Comparison of ENCODE assay signal across 9 cellular contexts in the genomic region with DNA sequence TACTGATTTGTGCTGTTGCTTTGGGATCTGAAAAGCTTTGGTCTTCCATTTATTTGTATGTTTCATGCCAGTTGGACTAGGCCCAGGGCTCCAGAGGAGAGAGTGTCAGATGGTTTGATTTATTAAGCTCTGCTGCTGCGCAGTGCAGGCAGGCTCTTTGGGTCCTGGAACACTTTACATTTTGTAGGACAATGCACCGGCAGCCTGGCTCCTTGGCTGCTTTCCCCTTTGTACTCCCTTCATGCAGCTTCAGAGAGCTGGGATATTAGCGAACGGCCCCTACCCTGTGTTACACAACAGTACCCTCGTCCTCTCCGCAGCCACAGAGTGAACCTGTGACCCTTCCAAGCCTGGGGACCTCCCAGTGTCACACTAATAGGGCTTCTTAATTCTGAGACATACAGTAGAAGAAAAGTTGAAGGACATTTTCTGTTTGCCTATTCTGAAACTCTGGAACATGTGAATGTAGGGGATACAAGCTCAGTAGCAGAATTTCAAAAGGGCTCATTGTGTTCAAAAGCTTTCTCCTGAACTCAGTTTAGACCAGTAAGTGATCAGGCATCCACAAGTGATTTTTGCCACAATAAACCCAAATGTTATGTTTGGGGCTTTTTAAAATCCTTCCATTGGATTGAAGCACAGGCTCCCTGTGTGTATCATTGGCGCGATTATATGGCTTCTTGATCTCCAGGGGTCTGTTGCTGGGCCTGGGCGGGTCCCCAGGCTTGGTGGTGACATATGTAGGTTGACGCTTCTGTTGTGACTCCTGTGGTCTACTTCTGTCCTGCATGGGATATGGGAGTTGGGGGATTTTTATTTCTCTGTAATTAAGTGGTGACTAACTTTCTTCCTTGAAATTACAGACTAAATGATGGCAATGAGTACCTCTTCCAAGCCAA. TPM values are rescaled to one million over a fixed set of nuclear protein-coding genes. Genes with fewer than 3 reads are reported as not detected.
DNase-seq lines count a peak whose midpoint lies in the region; ATAC-seq and TF ChIP-seq lines count a peak whose summit lies in the region.
"Had no signal": no experiment of that assay in that cellular context is flagged by ENCODE, and none has a peak within 500 bp of the region (broad histone marks: within the 10 kb centered on the region; RNA-seq: fewer than 3 reads in every experiment).

No MANE protein-coding gene starts in this region.

- H3K9me3 ChIP-seq in mammary epithelial cell (replicated peaks; ENCODE audit: insufficient read depth, low read length) (no peaks in the 10 kb centered on the region), fibroblast of lung (ENCODE audit: control insufficient read depth, insufficient read depth, low read depth, low read length) (no peaks in the 10 kb centered on the region), vagina (no peaks in the 10 kb centered on the region)
- H3K9me3 ChIP-seq: neutrophil had no signal

- H3K4me1 ChIP-seq in mammary epithelial cell (ENCODE audit: insufficient read depth, low read length) (peaks cover 24% of the 10 kb centered on the region), fibroblast of lung (ENCODE audit: control insufficient read depth, extremely low read depth, insufficient read depth, low read length) (peaks cover 25% of the 10 kb centered on the region), vagina (peaks cover 57% of the 10 kb centered on the region)

- H3K27ac ChIP-seq in mammary epithelial cell (ENCODE audit: insufficient read depth, low read depth, low read length) (no peak overlapping the region), fibroblast of lung (ENCODE audit: insufficient read depth, low read length) (peak overlapping the region; percentile 61), vagina (peak overlapping the region; percentile 82)

- H3K4me1 Mint-ChIP-seq in MCF 10A (ENCODE audit: insufficient read depth, unreplicated experiment) = peaks cover 32% of the 10 kb centered on the region
- H3K4me1 Mint-ChIP-seq in naive B cell = peaks cover 0 to 5% (median 0%) of the 10 kb centered on the region in 3 donors

- H3K27me3 Mint-ChIP-seq in MCF 10A (ENCODE audit: insufficient read depth, unreplicated experiment) (no peaks in the 10 kb centered on the region), naive B cell (no peaks in the 10 kb centered on the region)

- BruUV-seq in MCF 10A (replicated peaks; lab: Mats Ljungman, UMichigan) (no TSS peak), mammary epithelial cell (replicated peaks; lab: Mats Ljungman, UMichigan) (no TSS peak)

- no peak for TF ChIP-seq POLR2A in vagina (IDR thresholded peaks at IDR 0.05)

- in situ Hi-C loops in mammary epithelial cell (cut with MboI; ENCODE audit: low sequenced_read_pairs in 2 of 2) = no loop called here

- H3K4me3 ChIP-seq in mammary epithelial cell (replicated peaks in 1 of 3; ENCODE audit: insufficient read depth in 1 of 3, low read depth in 2 of 3, low read length in 3 of 3) = no peak overlapping the region
- H3K4me3 ChIP-seq in fibroblast of lung (replicated peaks in 1 of 4; ENCODE audit: control extremely low read depth in 1 of 4, insufficient read depth in 1 of 4, low read depth in 3 of 4, low read length in 4 of 4) = no peak overlapping the region
- H3K4me3 ChIP-seq in vagina = peak overlapping the region in 1 of 2 donors; percentile 14

- H3K9ac ChIP-seq in mammary epithelial cell (ENCODE audit: insufficient read depth, low read length) (no peak overlapping the region), fibroblast of lung (ENCODE audit: insufficient read depth, low read length) (no peak overlapping the region)

- POLR2A ChIA-PET in MCF 10A (lab: Yijun Ruan, JAX) = interaction anchor here (0.7 to 2.2 kb wide), 5 partner anchors 30 to 553 kb away, joined by 3 to 6 read pairs (median 3); no protein-coding TSS in a partner anchor

- no peak overlapping the region for H3K4me3 Mint-ChIP-seq in MCF 10A (ENCODE audit: unreplicated experiment)
- no peak overlapping the region for H3K4me3 Mint-ChIP-seq in naive B cell

- 98% methylated on average over 10 of the region's 10 CpGs for WGBS in mammary epithelial cell (ENCODE audit: low coverage, missing lambda C conversion rate)

- H3K27me3 ChIP-seq in mammary epithelial cell (ENCODE audit: insufficient read depth, low read length) (no peaks in the 10 kb centered on the region), fibroblast of lung (ENCODE audit: control insufficient read depth, insufficient read depth, low read length) (no peaks in the 10 kb centered on the region), vagina (no peaks in the 10 kb centered on the region)
- H3K27me3 ChIP-seq: neutrophil had no signal

- intact Hi-C loops in MCF 10A (cut with micrococcal nuclease) (no loop called here), mammary epithelial cell (cut with micrococcal nuclease) (no loop called here), vagina (cut with DNase I) (no loop called here)

- H3K9me3 Mint-ChIP-seq in MCF 10A (ENCODE audit: unreplicated experiment) (no peaks in the 10 kb centered on the region), naive B cell (no peaks in the 10 kb centered on the region)

- H3K27ac Mint-ChIP-seq in MCF 10A (ENCODE audit: low read depth, unreplicated experiment) = peak overlapping the region; percentile 41
- H3K27ac Mint-ChIP-seq in naive B cell = peak overlapping the region in 5 of 6 donors; percentile 6 to 88 (median 30)

- no peaks in the 10 kb centered on the region for H4K20me1 ChIP-seq in mammary epithelial cell (ENCODE audit: insufficient read depth, low read length)
- no peaks in the 10 kb centered on the region for H4K20me1 ChIP-seq in fibroblast of lung (ENCODE audit: control insufficient read depth, extremely low read depth, insufficient read depth, low read length)

- H3K4me2 ChIP-seq in mammary epithelial cell (ENCODE audit: insufficient read depth, low read depth, low read length) (no peak overlapping the region), fibroblast of lung (ENCODE audit: extremely low read depth, insufficient read depth, low read length) (peak overlapping the region; percentile 56)

- H3K79me2 ChIP-seq in mammary epithelial cell (ENCODE audit: insufficient read depth, low read length) (peaks cover 3% of the 10 kb centered on the region), fibroblast of lung (ENCODE audit: control insufficient read depth, insufficient read depth, low read length) (no peaks in the 10 kb centered on the region)

- H2AFZ ChIP-seq in mammary epithelial cell (ENCODE audit: low read depth, low read length) (no peak overlapping the region), fibroblast of lung (ENCODE audit: low read length) (no peak overlapping the region)

- dilution Hi-C loops in mammary epithelial cell (cut with HindIII; ENCODE audit: low sequenced_read_pairs) = no loop called here

- ATAC-seq in naive B cell (ENCODE audit: low read depth in 2 of 2) = no peak
- ATAC-seq in GM19397 (IDR thresholded peaks at IDR 0.05; ENCODE audit: unreplicated experiment) = no peak

- CTCF ChIA-PET in MCF 10A (lab: Yijun Ruan, JAX) = interaction anchor here (0.8 to 4.8 kb wide), 12 partner anchors 11 to 560 kb away, joined by 3 to 36 read pairs (median 4); no protein-coding TSS in a partner anchor
- CTCF ChIA-PET in mammary epithelial cell (lab: Charles Lee; ENCODE audit: low non-redundant PET) = no interaction called here

- no peak for DNase-seq in MCF 10A (ENCODE audit: unreplicated experiment)
- no peak for DNase-seq in mammary epithelial cell
- peak; percentile 31 to 86 for DNase-seq in fibroblast of lung (ENCODE audit: low read depth in 2 of 2)
- no peak for DNase-seq in naive B cell
- peak in 1 of 2 donors; percentile 89 for DNase-seq in vagina (ENCODE audit: extremely low spot score in 2 of 2)
- no peak for DNase-seq in NCI-H774 (lab: John Stamatoyannopoulos, UW)
- no peak for DNase-seq in SKM-1 (lab: John Stamatoyannopoulos, UW; ENCODE audit: unreplicated experiment)

- TF ChIP-seq CTCF in MCF 10A (IDR thresholded peaks at IDR 0.05; ENCODE audit: unreplicated experiment) (no peak), mammary epithelial cell (conservative IDR thresholded peaks at IDR 0.05 in 1 of 2, IDR thresholded peaks at IDR 0.05 in 1 of 2; ENCODE audit: extremely low read depth in 1 of 2, insufficient read depth in 1 of 2, low read depth in 1 of 2, low read length in 2 of 2) (no peak), fibroblast of lung (conservative IDR thresholded peaks at IDR 0.05 in 1 of 2, IDR thresholded peaks at IDR 0.05 in 1 of 2; ENCODE audit: low read depth in 1 of 2, low read length in 2 of 2) (no peak), vagina (IDR thresholded peaks at IDR 0.05) (no peak)

- H3K36me3 ChIP-seq in mammary epithelial cell (ENCODE audit: insufficient read depth, low read length) (peaks cover 32% of the 10 kb centered on the region), fibroblast of lung (ENCODE audit: control insufficient read depth, insufficient read depth, low read length) (peaks cover 26% of the 10 kb centered on the region), vagina (peaks cover 0 to 38% of the 10 kb centered on the region in 2 donors)

- H3K36me3 Mint-ChIP-seq in MCF 10A (ENCODE audit: insufficient read depth, unreplicated experiment) (peaks cover 78% of the 10 kb centered on the region), naive B cell (peaks cover 41% of the 10 kb centered on the region in 2 donors)

RNA-seq across cellular contexts. Expression of a gene that starts 56.5 kb away (rescaled TPM):
- 0.77 and 1.7 TPM in 2 replicates for total RNA-seq in MCF 10A (2022)
- under 1 TPM; 0.83 to 0.94 TPM for total RNA-seq in mammary epithelial cell
- polyA plus RNA-seq in mammary epithelial cell = 0.37 TPM
- polyA minus RNA-seq in mammary epithelial cell = not detected
- total RNA-seq in fibroblast of lung = 0.26 and 1.3 TPM in 2 replicates
- polyA plus RNA-seq in fibroblast of lung = 0.24 and 0.34 TPM in 2 replicates
- polyA plus RNA-seq in fibroblast of lung (2012) = 0.23 and 0.38 TPM in 2 replicates
- polyA minus RNA-seq in fibroblast of lung (ENCODE audit: low replicate concordance) = not detected in 2 replicates
- under 1 TPM in 5 of 6 donors, not detected in 1; 0.04 to 0.56 (median 0.18) TPM for polyA plus RNA-seq in naive B cell (ENCODE audit: low read depth in 6 of 6)
- total RNA-seq in vagina = 1.7 TPM

Comparison
In these comparisons a context has a peak if more than half of its experiments do, and no peak if none do; other contexts are left out.
1. DNase-seq: peak in fibroblast of lung (2 of 2); none in MCF 10A (single experiment), mammary epithelial cell (single experiment), naive B cell (single experiment), NCI-H774 (single experiment) and SKM-1 (single experiment).